Comparison of ENCODE assay signal across 20 cellular contexts in the genomic region with DNA sequence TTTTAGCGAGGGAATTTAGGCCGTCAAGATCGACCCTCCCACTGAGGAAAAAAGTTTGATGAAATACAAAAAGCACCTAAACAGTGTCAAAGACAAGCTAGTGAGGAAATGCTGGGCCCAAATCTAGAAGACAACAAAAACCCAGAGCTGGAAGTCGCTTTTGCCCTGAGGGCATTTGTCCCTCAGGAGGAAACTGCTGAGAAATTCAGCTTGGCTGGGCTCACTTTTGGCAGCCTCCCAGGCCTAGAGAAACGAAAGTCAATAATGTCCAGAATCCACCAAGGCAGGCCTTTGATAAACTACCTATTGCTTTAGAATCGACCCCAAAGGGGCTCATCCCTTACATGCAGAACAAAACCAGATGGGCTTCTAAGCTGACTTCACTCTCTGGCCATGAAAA. TPM values are rescaled to one million over a fixed set of nuclear protein-coding genes. Genes with fewer than 3 reads are reported as not detected.
DNase-seq lines count a peak whose midpoint lies in the region; ATAC-seq, FAIRE-seq and TF ChIP-seq lines count a peak whose summit lies in the region.
"Had no signal": no experiment of that assay in that cellular context is flagged by ENCODE, and none has a peak within 500 bp of the region (broad histone marks: within the 10 kb centered on the region; RNA-seq: fewer than 3 reads in every experiment).

No MANE protein-coding gene starts in this region.

- ATAC-seq in right lobe of liver, result peak in 3 of 4 donors; percentile 43 to 69 (median 64)
- no peak for ATAC-seq in HepG2
- ATAC-seq in GM18520 (IDR thresholded peaks at IDR 0.05; ENCODE audit: unreplicated experiment), result no peak

- TF ChIP-seq POLR2A in right lobe of liver (IDR thresholded peaks at IDR 0.05), result no peak
- no peak for TF ChIP-seq POLR2A in HepG2 (IDR thresholded peaks at IDR 0.05; ENCODE audit: insufficient read depth in 1 of 2, low read depth in 2 of 2, low read length in 2 of 2)

- no peak overlapping the region for H3K27ac ChIP-seq in right lobe of liver
- no peak overlapping the region for H3K27ac ChIP-seq in HepG2 (ENCODE audit: extremely low read length, insufficient read depth, low read length)
- H3K27ac ChIP-seq: right atrium auricular region had no signal

- BruUV-seq in HepG2 (replicated peaks; lab: Mats Ljungman, UMichigan), result no TSS peak

- H3K9ac ChIP-seq in HepG2 (ENCODE audit: insufficient read depth, low read depth, low read length), result no peak overlapping the region

- H3K4me2 ChIP-seq in HepG2 (ENCODE audit: low read depth, low read length), result no peak overlapping the region

- H3K79me2 ChIP-seq in HepG2 (ENCODE audit: insufficient read depth, low read length), result no peaks in the 10 kb centered on the region

- CTCF ChIA-PET in HepG2 (lab: Yijun Ruan, JAX; ENCODE audit: low intra/inter-chr PET ratio, low total read pairs), result no interaction called here

- in situ Hi-C loops in HepG2 (cut with HindIII; ENCODE audit: extremely low pct_ligation_motif_present, low pct_unique_long_range_greater_than_20kb), result no loop called here

- intact Hi-C loops in right lobe of liver (cut with DNase I) (no loop called here), HepG2 (cut with micrococcal nuclease; ENCODE audit: unreplicated experiment) (no loop called here)

- no peaks in the 10 kb centered on the region for H3K27me3 ChIP-seq in right lobe of liver
- peaks cover 0 to 20% of the 10 kb centered on the region in 2 experiments; a peak in 4 of 5 replicates for H3K27me3 ChIP-seq in HepG2 (ENCODE audit: control insufficient read depth in 1 of 2, insufficient read depth in 2 of 2, low read length in 2 of 2)
- H3K27me3 ChIP-seq: right atrium auricular region had no signal

- H3K4me1 ChIP-seq in right lobe of liver (peaks cover 0 to 5% (median 0%) of the 10 kb centered on the region in 4 donors), HepG2 (ENCODE audit: insufficient read depth, low read length) (no peaks in the 10 kb centered on the region)
- H3K4me1 ChIP-seq: right atrium auricular region had no signal

- POLR2A ChIA-PET in HepG2 (lab: Yijun Ruan, JAX), result no interaction called here

- no peak for FAIRE-seq in HepG2 (lab: Jason Lieb, UNC)
- FAIRE-seq in GM19239 (lab: Jason Lieb, UNC), result no peak
- FAIRE-seq: bronchial epithelial cell, RCC 7860 had no signal

- no peaks in the 10 kb centered on the region for H3K9me3 ChIP-seq in right lobe of liver
- H3K9me3 ChIP-seq in HepG2 (ENCODE audit: low read length), result no peaks in the 10 kb centered on the region
- H3K9me3 ChIP-seq: right atrium auricular region had no signal

- H3K4me3 ChIP-seq in right lobe of liver (no peak overlapping the region), HepG2 (replicated peaks in 1 of 3; ENCODE audit: insufficient read depth in 1 of 3, low read depth in 2 of 3, low read length in 3 of 3) (no peak overlapping the region), fibroblast of villous mesenchyme (ENCODE audit: low read depth, low read length) (no peak overlapping the region)
- H3K4me3 ChIP-seq: lung, right atrium auricular region had no signal

- peak in 2 of 3 donors; percentile 38 to 53 for DNase-seq in right lobe of liver
- DNase-seq in HepG2 (ENCODE audit: low spot score), result no peak
- peak; percentile 37 for DNase-seq in OCI-M1 (lab: John Stamatoyannopoulos, UW)
- peak; percentile 3 for DNase-seq in fibroblast of villous mesenchyme (ENCODE audit: low read depth)
- no peak for DNase-seq in NCI-H82 (lab: John Stamatoyannopoulos, UW)
- no peak for DNase-seq in GM19239 (ENCODE audit: insufficient read length, low spot score)
- no peak for DNase-seq in retina
- DNase-seq: activated CD8-positive, alpha-beta memory T cell treated with anti-CD3 and anti-CD28 coated beads, Interleukin-2, amount 50 U/mL, for 4 hours; activated naive CD4-positive, alpha-beta T cell treated with anti-CD3 and anti-CD28 coated beads, Interleukin-2, amount 10 ng/mL, durations not matched to agents 7 days and 5 days; DMS 273 treated with DMSO at 0.1 percent for 48 hours; effector CD8-positive, alpha-beta T cell; HCEC 1CT; NCI-H1105 treated with DMSO at 0.1 percent for 48 hours; NCI-H526 treated with DMSO at 0.1 percent for 48 hours had no signal

- H3K36me3 ChIP-seq in right lobe of liver (no peaks in the 10 kb centered on the region), HepG2 (replicated peaks in 1 of 2; ENCODE audit: control insufficient read depth in 1 of 2, insufficient read depth in 2 of 2, low read length in 2 of 2) (no peaks in the 10 kb centered on the region)
- H3K36me3 ChIP-seq: right atrium auricular region had no signal

- TF ChIP-seq CTCF in right lobe of liver (IDR thresholded peaks at IDR 0.05) (no peak), HepG2 (CRISPR knock-in tag; IDR thresholded peaks at IDR 0.05) (no peak), fibroblast of villous mesenchyme (IDR thresholded peaks at IDR 0.05; ENCODE audit: insufficient read depth, low read depth, low read length) (no peak)

- no peak for TF ChIP-seq RAD21 in HepG2 (CRISPR knock-in tag; IDR thresholded peaks at IDR 0.05)

- H4K20me1 ChIP-seq in HepG2 (ENCODE audit: insufficient read depth, low read length), result no peaks in the 10 kb centered on the region

- TF ChIP-seq EP300 in HepG2 (IDR thresholded peaks at IDR 0.05; ENCODE audit: low read depth in 2 of 2, low read length in 2 of 2) (no peak), HepG2 (CRISPR knock-in tag; IDR thresholded peaks at IDR 0.05; ENCODE audit: borderline replicate concordance) (no peak)

- no peak overlapping the region for H2AFZ ChIP-seq in HepG2 (ENCODE audit: low read length)

- WGBS in right lobe of liver (ENCODE audit: insufficient coverage, low coverage, low lambda C conversion rate, missing lambda C conversion rate), result 28% methylated on average over 6 of the region's 6 CpGs
- WGBS in HepG2 (ENCODE audit: low lambda C conversion rate), result 6% methylated on average over 6 of the region's 6 CpGs

TF ChIP-seq in HepG2, 621 proteins besides CTCF, POLR2A, EP300 and RAD21 (continues in another document):
- TF ChIP-seq POGK (CRISPR knock-in tag; conservative IDR thresholded peaks at IDR 0.05) (no peak), SMAD9 (CRISPR knock-in tag; IDR thresholded peaks at IDR 0.05) (no peak), KLF12 (CRISPR knock-in tag; IDR thresholded peaks at IDR 0.05; ENCODE audit: borderline replicate concordance) (no peak), MLLT10 (CRISPR knock-in tag; IDR thresholded peaks at IDR 0.05) (no peak), WIZ (CRISPR knock-in tag; IDR thresholded peaks at IDR 0.05) (no peak), TSC22D2 (CRISPR knock-in tag; IDR thresholded peaks at IDR 0.05; ENCODE audit: borderline replicate concordance) (no peak), ZMYM4 (CRISPR knock-in tag; IDR thresholded peaks at IDR 0.05) (no peak), MED1 (CRISPR knock-in tag; IDR thresholded peaks at IDR 0.05) (no peak), ZSCAN20 (CRISPR knock-in tag; IDR thresholded peaks at IDR 0.05; ENCODE audit: borderline replicate concordance) (no peak), ZFAT (CRISPR knock-in tag; conservative IDR thresholded peaks at IDR 0.05) (no peak), JUND (CRISPR knock-in tag; IDR thresholded peaks at IDR 0.05) (no peak)
- TF ChIP-seq, protein P1, sequence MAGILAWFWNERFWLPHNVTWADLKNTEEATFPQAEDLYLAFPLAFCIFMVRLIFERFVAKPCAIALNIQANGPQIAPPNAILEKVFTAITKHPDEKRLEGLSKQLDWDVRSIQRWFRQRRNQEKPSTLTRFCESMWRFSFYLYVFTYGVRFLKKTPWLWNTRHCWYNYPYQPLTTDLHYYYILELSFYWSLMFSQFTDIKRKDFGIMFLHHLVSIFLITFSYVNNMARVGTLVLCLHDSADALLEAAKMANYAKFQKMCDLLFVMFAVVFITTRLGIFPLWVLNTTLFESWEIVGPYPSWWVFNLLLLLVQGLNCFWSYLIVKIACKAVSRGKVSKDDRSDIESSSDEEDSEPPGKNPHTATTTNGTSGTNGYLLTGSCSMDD (CRISPR knock-in tag; IDR thresholded peaks at IDR 0.05), result no peak

RNA-seq across cellular contexts. Expression of gene SYT2, which starts 38.9 kb away (rescaled TPM):
- not detected for total RNA-seq in right lobe of liver
- not detected in 2 replicates for total RNA-seq in HepG2 (2016; rRNA removed; fragmentation: Illumina TruSeq; extraction: Trizol)
- not detected in 2 replicates for total RNA-seq in HepG2 (2016; cell fraction: cytosol; rRNA removed; fragmentation: Illumina TruSeq; extraction: Trizol; ENCODE audit: low read depth)
- not detected in 2 replicates for total RNA-seq in HepG2 (2016; cell fraction: insoluble cytoplasmic fraction; rRNA removed; fragmentation: Illumina TruSeq; extraction: Trizol)
- total RNA-seq in HepG2 (2016; cell fraction: membrane; rRNA removed; fragmentation: Illumina TruSeq; extraction: Trizol), result not detected in 2 replicates
- not detected in 2 replicates for total RNA-seq in HepG2 (2016; cell fraction: nucleus; rRNA removed; fragmentation: Illumina TruSeq; extraction: Trizol)
- polyA plus RNA-seq in HepG2 (2011; rRNA removed), result not detected in 2 replicates
- not detected in 2 replicates for polyA plus RNA-seq in HepG2 (2011; cell fraction: cytosol; rRNA removed)
- not detected in 2 replicates for polyA plus RNA-seq in HepG2 (2011; cell fraction: nucleus; rRNA removed)
- polyA plus RNA-seq in HepG2 (2012), result 0.03 TPM in 2 replicates
- not detected in 2 replicates for polyA plus RNA-seq in HepG2 (2016; cell fraction: cytosol; fragmentation: Illumina TruSeq; extraction: Trizol; ENCODE audit: low read depth)
- not detected in 2 replicates for polyA plus RNA-seq in HepG2 (2016; cell fraction: insoluble cytoplasmic fraction; fragmentation: Illumina TruSeq; extraction: Trizol; ENCODE audit: low read depth)
- polyA plus RNA-seq in HepG2 (2016; cell fraction: membrane; fragmentation: Illumina TruSeq; extraction: Trizol; ENCODE audit: low read depth), result not detected in 2 replicates
- polyA plus RNA-seq in HepG2 (2016; cell fraction: nucleus; fragmentation: Illumina TruSeq; extraction: Trizol; ENCODE audit: insufficient read depth, low read depth), result not detected in 2 replicates
- not detected in 2 replicates for polyA minus RNA-seq in HepG2 (2011; rRNA and poly(A)+ RNA removed; ENCODE audit: low replicate concordance)
- polyA minus RNA-seq in HepG2 (2011; cell fraction: cytosol; rRNA and poly(A)+ RNA removed), result not detected in 2 replicates
- not detected in 2 replicates for polyA minus RNA-seq in HepG2 (2011; cell fraction: nucleus; rRNA and poly(A)+ RNA removed)
- total RNA-seq in fibroblast of villous mesenchyme, result under 0.01 TPM in 1 of 2 replicates, not detected in the other
- total RNA-seq: right atrium auricular region; T-helper 1 cell treated with Interleukin-12 subunit alpha and Interleukin-12 subunit beta and Interleukin-4 antibody, amounts not matched to agents 30 ng/mL and 1 ng/mL, for 36 hours had no signal

Comparison
In these comparisons a context has a peak if more than half of its experiments do, and no peak if none do; other contexts are left out.
1. ATAC-seq: peak in right lobe of liver (3 of 4); none in HepG2 (single experiment) and GM18520 (single experiment).
2. DNase-seq: peak in right lobe of liver (2 of 3), OCI-M1 (single experiment) and fibroblast of villous mesenchyme (single experiment); none in HepG2 (single experiment), NCI-H82 (single experiment), GM19239 (single experiment) and retina (single experiment).